Comparison of ENCODE assay signal across 12 cellular contexts in the genomic region with DNA sequence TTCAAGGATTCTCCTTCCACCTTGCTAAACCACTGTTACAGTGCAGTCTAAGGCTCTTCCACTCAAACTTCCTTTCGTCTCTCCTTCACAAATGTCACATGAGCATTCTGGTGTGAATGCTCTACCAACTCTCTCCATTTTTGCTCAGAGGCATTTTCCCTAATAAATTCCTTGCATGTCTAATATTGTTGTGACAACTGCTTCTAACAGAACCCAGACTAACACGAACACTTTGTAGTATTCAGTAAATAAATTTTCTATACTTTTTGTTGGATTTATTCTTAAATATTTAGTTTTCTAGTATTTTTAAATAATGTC.
"Had no signal": no experiment of that assay in that cellular context is flagged by ENCODE, and none has a peak within 500 bp of the region (broad histone marks: within the 10 kb centered on the region; RNA-seq: fewer than 3 reads in every experiment).

No MANE protein-coding gene starts in this region.

- H3K27me3 ChIP-seq: tibial artery, vagina had no signal

- H3K9me3 Mint-ChIP-seq: nephron had no signal

- H3K36me3 ChIP-seq: tibial artery, vagina had no signal

- H3K27ac ChIP-seq: vagina had no signal

- H3K4me3 ChIP-seq: tibial artery, vagina had no signal

- ATAC-seq: activated naive CD8-positive, alpha-beta T cell treated with anti-CD3 and anti-CD28 coated beads, Interleukin-2, amount 50 U/mL, for 24 hours; esophagus mucosa; left cardiac atrium had no signal

- H3K9me3 ChIP-seq: tibial artery, vagina had no signal

- H3K27me3 Mint-ChIP-seq: activated naive CD8-positive, alpha-beta T cell treated with anti-CD3 and anti-CD28 coated beads, Interleukin-2, amount 50 U/mL, for 24 hours had no signal

- H3K27ac Mint-ChIP-seq: activated naive CD8-positive, alpha-beta T cell treated with anti-CD3 and anti-CD28 coated beads, Interleukin-2, amount 50 U/mL, for 24 hours; endodermal cell; T-helper 1 cell treated with Interleukin-12 subunit alpha and Interleukin-12 subunit beta and Interleukin-4 antibody, amounts not matched to agents 30 μg/mL and 1 μg/mL, for 36 hours had no signal

- H3K4me3 Mint-ChIP-seq: activated naive CD8-positive, alpha-beta T cell treated with anti-CD3 and anti-CD28 coated beads, Interleukin-2, amount 50 U/mL, for 24 hours; endodermal cell; nephron; T-helper 1 cell treated with Interleukin-12 subunit alpha and Interleukin-12 subunit beta and Interleukin-4 antibody, amounts not matched to agents 30 μg/mL and 1 μg/mL, for 36 hours had no signal

- DNase-seq: activated CD4-positive, alpha-beta T cell treated with anti-CD3 and anti-CD28 coated beads, Interleukin-2, amount 50 U/mL, for 48 hours; activated CD4-positive, CD25-positive, alpha-beta regulatory T cell treated with anti-CD3 and anti-CD28 coated beads, Interleukin-2, amount 50 U/mL, for 72 hours; activated naive CD8-positive, alpha-beta T cell treated with anti-CD3 and anti-CD28 coated beads, Interleukin-2, amount 50 U/mL, for 24 hours; cerebellar nuclear complex; endodermal cell; glutamatergic neuron; left cardiac atrium; tibial artery had no signal
